6 cellular contexts compared by ENCODE assay signal in genomic region chr19:45187421-45188100, GRCh38.
A peak's percentile ranks its signal among the peaks of the same experiment; 100 is the strongest.
DNase-seq lines count a peak whose midpoint lies in the region; ATAC-seq lines count a peak whose summit lies in the region.

No MANE protein-coding gene starts in this region.

- peak; percentile 70 for DNase-seq in GM19238 (ENCODE audit: insufficient read length, low spot score)
- DNase-seq in NCI-H774 (lab: John Stamatoyannopoulos, UW) = peak; percentile 41
- DNase-seq in glomerular visceral epithelial cell (ENCODE audit: extremely low spot score) = peak; percentile 31
- DNase-seq in stimulated activated CD4-positive, alpha-beta T cell treated with anti-CD3 and anti-CD28 coated beads, Interleukin-4, amount 100 ng/mL, for 1 hour = no peak
- no peak for DNase-seq in islet precursor cell

- no peak for ATAC-seq in GM18873 (IDR thresholded peaks at IDR 0.05; ENCODE audit: low FRiP score, unreplicated experiment)

Comparison
In these comparisons a context has a peak if more than half of its experiments do, and no peak if none do; other contexts are left out.
1. DNase-seq: peak in GM19238 (single experiment), NCI-H774 (single experiment) and glomerular visceral epithelial cell (single experiment); none in stimulated activated CD4-positive, alpha-beta T cell treated with anti-CD3 and anti-CD28 coated beads, Interleukin-4, amount 100 ng/mL, for 1 hour (single experiment) and islet precursor cell (single experiment).